13 cellular contexts compared by ENCODE assay signal in the genomic region with DNA sequence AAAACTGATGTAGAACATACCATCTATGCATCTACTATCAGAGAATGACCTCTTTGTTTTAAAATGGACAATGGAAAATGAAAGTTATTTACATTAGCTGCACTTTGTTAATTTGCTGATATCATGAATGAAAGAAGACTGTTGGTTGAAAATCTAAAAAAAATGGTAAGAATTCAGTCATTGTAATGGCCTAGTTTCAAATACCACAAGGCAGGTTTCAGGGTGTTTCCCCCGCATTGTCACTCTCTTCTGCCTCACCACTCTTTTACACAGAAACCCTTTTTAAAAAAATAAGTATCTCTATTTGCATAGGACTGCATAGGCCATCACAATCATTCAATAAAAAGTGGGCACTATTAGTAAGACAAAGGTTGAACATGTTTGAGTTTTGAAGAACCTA.
A peak's percentile ranks its signal among the peaks of the same experiment; 100 is the strongest.
DNase-seq lines count a peak whose midpoint lies in the region; ATAC-seq lines count a peak whose summit lies in the region.
"Had no signal": no experiment of that assay in that cellular context is flagged by ENCODE, and none has a peak within 500 bp of the region (broad histone marks: within the 10 kb centered on the region; RNA-seq: fewer than 3 reads in every experiment).

No MANE protein-coding gene starts in this region.

- H3K9me3 ChIP-seq in GM23248 (ENCODE audit: low read depth), result no peaks in the 10 kb centered on the region

- ATAC-seq in GM19025 (IDR thresholded peaks at IDR 0.05; ENCODE audit: low read depth, unreplicated experiment) (peak; percentile 54), HG02610 (IDR thresholded peaks at IDR 0.05; ENCODE audit: unreplicated experiment) (peak; percentile 59), HG03175 (IDR thresholded peaks at IDR 0.05; ENCODE audit: unreplicated experiment) (peak; percentile 49)
- ATAC-seq: GM23338 had no signal

- DNase-seq in NCI-H748 (lab: John Stamatoyannopoulos, UW; ENCODE audit: unreplicated experiment), result no peak
- no peak for DNase-seq in GM23248
- no peak for DNase-seq in DMS114 treated with DMSO at 0.1 percent for 48 hours (lab: John Stamatoyannopoulos, UW; ENCODE audit: unreplicated experiment)
- no peak for DNase-seq in NCI-H1105 treated with DMSO at 0.1 percent for 48 hours (lab: John Stamatoyannopoulos, UW)
- DNase-seq: activated CD4-positive, alpha-beta T cell treated with anti-CD3 and anti-CD28 coated beads for 48 hours; amygdala; midbrain; NCI-H2081 treated with DMSO at 0.1 percent for 48 hours; nucleus accumbens had no signal

- H3K4me2 ChIP-seq in GM23248 (ENCODE audit: unreplicated experiment), result no peak overlapping the region
- H3K4me2 ChIP-seq: GM23338 had no signal

- no peaks in the 10 kb centered on the region for H3F3A ChIP-seq in GM23248 (ENCODE audit: insufficient read depth)

- no peak overlapping the region for H2AFZ ChIP-seq in GM23248
- H2AFZ ChIP-seq: GM23338 had no signal

- H3K9me2 ChIP-seq in GM23248 (ENCODE audit: insufficient read depth), result no peaks in the 10 kb centered on the region

- 85 to 93% methylated on average over 1 of the region's 1 CpG for WGBS in GM23248 (ENCODE audit: low coverage in 1 of 2, low lambda C conversion rate in 2 of 2, missing lambda C conversion rate in 2 of 2), 2 experiments

- no peaks in the 10 kb centered on the region for H3K4me1 ChIP-seq in GM23248 (ENCODE audit: insufficient read depth)

- H3K79me2 ChIP-seq in GM23248 (ENCODE audit: insufficient read depth), result no peaks in the 10 kb centered on the region

- no peak overlapping the region for H3K4me3 ChIP-seq in GM23248
- H3K4me3 ChIP-seq: GM23338 had no signal

- H3K36me3 ChIP-seq in GM23248 (ENCODE audit: low read depth), result no peaks in the 10 kb centered on the region

- no peak overlapping the region for H3K9ac ChIP-seq in GM23248

- H3K27ac ChIP-seq in GM23248, result no peak overlapping the region

- no peaks in the 10 kb centered on the region for H4K20me1 ChIP-seq in GM23248 (ENCODE audit: insufficient read depth)

- H3K27me3 ChIP-seq in GM23248 (replicated peaks; ENCODE audit: insufficient read depth), result no peaks in the 10 kb centered on the region

- in situ Hi-C loops in GM23248 (cut with MboI), result no loop called here
